In genomic region chr17:3906881-3907280, GRCh38 we compare ENCODE assay signal across 31 cellular contexts. TPM values are rescaled to one million over a fixed set of nuclear protein-coding genes. Genes with fewer than 3 reads are reported as not detected.
"Had no signal": no experiment of that assay in that cellular context is flagged by ENCODE, and none has a peak within 500 bp of the region (broad histone marks: within the 10 kb centered on the region; RNA-seq: fewer than 3 reads in every experiment).

No MANE protein-coding gene starts in this region.

- ATAC-seq: natural killer cell; pancreas; right cardiac atrium; stimulated activated naive B cell treated with anti-CD40 and anti-IgM and Interleukin-4, amounts not matched to agents 10 μg/mL and 1 μg/mL and 100 μg/mL, for 72 hours; stimulated activated naive CD8-positive, alpha-beta T cell treated with anti-CD3 and anti-CD28 coated beads, Interleukin-15, Interleukin-2, amounts not matched to agents 100 U/mL and 50 U/mL, for 24 hours had no signal

- H3K9ac ChIP-seq: neural progenitor cell had no signal

- H3K27ac ChIP-seq: hepatocyte, left ventricle myocardium inferior, neural progenitor cell, pancreas, prostate gland, sigmoid colon, stomach, testis, thyroid gland, transverse colon, upper lobe of left lung, vagina had no signal

- DNase-seq: islet precursor cell; left ventricle myocardium inferior; naive B cell; natural killer cell; nephron progenitor cell; posterior cingulate gyrus; retina; right cardiac atrium; sigmoid colon; small intestine; spleen; stimulated activated CD4-positive, alpha-beta T cell treated with anti-CD3 and anti-CD28 coated beads, Interleukin-1b, Interleukin-23, amount 100 ng/mL, for 48 hours; stimulated activated CD4-positive, alpha-beta T cell treated with anti-CD3 and anti-CD28 coated beads, Interleukin-2, amount 100 ng/mL, for 48 hours; stimulated activated CD4-positive, alpha-beta T cell treated with anti-CD3 and anti-CD28 coated beads, Interleukin-4, amount 100 ng/mL, for 4 hours; stimulated activated CD8-positive, alpha-beta memory T cell treated with anti-CD3 and anti-CD28 coated beads, Interleukin-4, amount 100 ng/mL, for 48 hours; stimulated activated naive B cell treated with anti-CD40 and anti-IgM and Interleukin-4, amounts not matched to agents 10 μg/mL and 1 μg/mL and 100 μg/mL, for 72 hours; stimulated activated naive CD8-positive, alpha-beta T cell treated with anti-CD3 and anti-CD28 coated beads, Interleukin-15, Interleukin-2, amounts not matched to agents 100 U/mL and 50 U/mL, for 24 hours; stomach; testis; thyroid gland; transverse colon; upper lobe of left lung had no signal

- H3K36me3 ChIP-seq: left ventricle myocardium inferior, neural progenitor cell, pancreas, prostate gland, sigmoid colon, stomach, thyroid gland, transverse colon, upper lobe of left lung, vagina had no signal

- H3K9me3 ChIP-seq: left ventricle myocardium inferior, pancreas, prostate gland, sigmoid colon, spleen, stomach, testis, thyroid gland, transverse colon, upper lobe of left lung, vagina had no signal

- H3K4me1 Mint-ChIP-seq: mesothelial cell of epicardium had no signal

- H3K27me3 ChIP-seq: hepatocyte, neural progenitor cell, pancreas, sigmoid colon, spleen, stomach, testis, thyroid gland, transverse colon, upper lobe of left lung, vagina had no signal

- H3K4me3 Mint-ChIP-seq: mesothelial cell of epicardium; natural killer cell; nephron progenitor cell; neural progenitor cell; stimulated activated naive B cell treated with anti-CD40 and anti-IgM and Interleukin-4, amounts not matched to agents 10 μg/mL and 1 μg/mL and 100 μg/mL, for 72 hours had no signal

- H3K36me3 Mint-ChIP-seq: mesothelial cell of epicardium, naive B cell, natural killer cell, neural progenitor cell had no signal

- H3K4me2 ChIP-seq: hepatocyte, neural progenitor cell had no signal

- H3K9me3 Mint-ChIP-seq: mesothelial cell of epicardium; naive B cell; natural killer cell; nephron progenitor cell; neural progenitor cell; stimulated activated naive B cell treated with anti-CD40 and anti-IgM and Interleukin-4, amounts not matched to agents 10 μg/mL and 1 μg/mL and 100 μg/mL, for 72 hours had no signal

- H3K27me3 Mint-ChIP-seq: naive B cell; stimulated activated naive B cell treated with anti-CD40 and anti-IgM and Interleukin-4, amounts not matched to agents 10 μg/mL and 1 μg/mL and 100 μg/mL, for 72 hours had no signal

- H3K4me3 ChIP-seq: hepatocyte, left ventricle myocardium inferior, lung, neural progenitor cell, pancreas, prostate gland, sigmoid colon, spleen, stomach, testis, thyroid gland, transverse colon, upper lobe of left lung, vagina had no signal

- H3K27ac Mint-ChIP-seq: mesothelial cell of epicardium, natural killer cell, nephron progenitor cell had no signal

- H3K4me1 ChIP-seq: left ventricle myocardium inferior, neural progenitor cell, prostate gland, sigmoid colon, testis, thyroid gland had no signal

RNA-seq across cellular contexts. Expression of gene P2RX1, which starts 9.4 kb away (rescaled TPM):
- total RNA-seq: kidney epithelial cell, osteoblast had no signal
